8 cellular contexts compared by ENCODE assay signal in genomic region chr1:116574581-116575291, GRCh38. TPM values are rescaled to one million over a fixed set of nuclear protein-coding genes. Genes with fewer than 3 reads are reported as not detected.
DNase-seq lines count a peak whose midpoint lies in the region; ATAC-seq and FAIRE-seq lines count a peak whose summit lies in the region.

No MANE protein-coding gene starts in this region.

- FAIRE-seq in GM19239 (lab: Jason Lieb, UNC), result peak; percentile 90

- no peaks in the 10 kb centered on the region for H3K27me3 ChIP-seq in effector memory CD4-positive, alpha-beta T cell (replicated peaks; ENCODE audit: control insufficient read depth, insufficient read depth, low read length, poor library complexity, severe bottlenecking)
- H3K27me3 ChIP-seq in mesendoderm (ENCODE audit: insufficient read depth, low read length, poor library complexity), result no peaks in the 10 kb centered on the region

- no peak overlapping the region for H4K8ac ChIP-seq in mesendoderm (ENCODE audit: low read depth, low read length)

- H3K4me3 ChIP-seq in effector memory CD4-positive, alpha-beta T cell (ENCODE audit: insufficient read depth, low read depth, low read length, poor library complexity, severe bottlenecking), result no peak overlapping the region
- H3K4me3 ChIP-seq in mesendoderm (ENCODE audit: low read length), result no peak overlapping the region

- DNase-seq in Ammon's horn (ENCODE audit: low spot score) (peak; percentile 89), GM19239 (ENCODE audit: insufficient read length, low spot score) (peak; percentile 55), NCI-H226 (peak; percentile 11), mesendoderm (peak; percentile 66), superior temporal gyrus (ENCODE audit: extremely low spot score) (peak; percentile 94)
- peak; percentile 55 for DNase-seq in activated CD4-positive, alpha-beta T cell treated with anti-CD3 and anti-CD28 coated beads, Interleukin-2, amount 50 U/mL, for 1 hour
- DNase-seq in effector memory CD4-positive, alpha-beta T cell, result peak in 2 of 3 donors; percentile 20 to 37

- H3K4me1 ChIP-seq in effector memory CD4-positive, alpha-beta T cell (ENCODE audit: control insufficient read depth, insufficient read depth, low read length, poor library complexity, severe bottlenecking), result no peaks in the 10 kb centered on the region
- peaks cover 5% of the 10 kb centered on the region for H3K4me1 ChIP-seq in mesendoderm (ENCODE audit: control insufficient read depth, low read depth, low read length)

- no peak overlapping the region for H3K23ac ChIP-seq in mesendoderm (ENCODE audit: low read length)

- no peak overlapping the region for H4K5ac ChIP-seq in mesendoderm (ENCODE audit: low read length)

- no peak for ATAC-seq in HG03097 (IDR thresholded peaks at IDR 0.05; ENCODE audit: low FRiP score, unreplicated experiment)

- WGBS in mesendoderm (ENCODE audit: extremely low coverage, insufficient coverage, low lambda C conversion rate), result no CpG with 5 or more reads among the region's 11 CpGs

- H3K56ac ChIP-seq in mesendoderm (ENCODE audit: low read length), result no peak overlapping the region

- H3K18ac ChIP-seq in mesendoderm (ENCODE audit: low read length), result no peak overlapping the region

- H3K4me2 ChIP-seq in mesendoderm (ENCODE audit: low read length), result no peak overlapping the region

- H2BK5ac ChIP-seq in mesendoderm (ENCODE audit: low read length), result no peak overlapping the region

- no peak overlapping the region for H2AK5ac ChIP-seq in mesendoderm (ENCODE audit: low read length)

- H3K27ac ChIP-seq in effector memory CD4-positive, alpha-beta T cell (ENCODE audit: insufficient read depth, low read length, poor library complexity, severe bottlenecking), result no peak overlapping the region
- H3K27ac ChIP-seq in mesendoderm (ENCODE audit: low read depth, low read length), result no peak overlapping the region

- no peaks in the 10 kb centered on the region for H3K36me3 ChIP-seq in effector memory CD4-positive, alpha-beta T cell (ENCODE audit: control insufficient read depth, insufficient read depth, low read length)
- H3K36me3 ChIP-seq in mesendoderm (ENCODE audit: control insufficient read depth, insufficient read depth, low read length), result no peaks in the 10 kb centered on the region

- H2BK120ac ChIP-seq in mesendoderm (ENCODE audit: low read depth, low read length), result no peak overlapping the region

- no peak overlapping the region for H3K9ac ChIP-seq in mesendoderm (ENCODE audit: low read length)

- H3K4ac ChIP-seq in mesendoderm (ENCODE audit: low read depth, low read length), result no peak overlapping the region

- H2BK15ac ChIP-seq in mesendoderm (replicated peaks; ENCODE audit: low read depth), result no peak overlapping the region

- peaks cover 2% of the 10 kb centered on the region for H3K79me1 ChIP-seq in mesendoderm (ENCODE audit: low read length)

- H3K79me2 ChIP-seq in mesendoderm (ENCODE audit: control insufficient read depth, insufficient read depth, low read length), result no peaks in the 10 kb centered on the region

- no peaks in the 10 kb centered on the region for H3K9me3 ChIP-seq in effector memory CD4-positive, alpha-beta T cell (ENCODE audit: control insufficient read depth, low read length)

RNA-seq across cellular contexts. Expression of gene CD58, which starts 3.9 kb away (rescaled TPM):
- 10.2 TPM for polyA plus RNA-seq in mesendoderm (2013, experiment 1 of 2)
- 9.4 TPM for polyA plus RNA-seq in mesendoderm (2013, experiment 2 of 2)

Comparison
In these comparisons a context has a peak if more than half of its experiments do, and no peak if none do; other contexts are left out.
1. DNase-seq: peak in every context shown above with its lines; median percentile 94 in superior temporal gyrus; 89 in Ammon's horn; 66 in mesendoderm; 55 in GM19239; 55 in activated CD4-positive, alpha-beta T cell treated with anti-CD3 and anti-CD28 coated beads, Interleukin-2, amount 50 U/mL, for 1 hour; 28 in effector memory CD4-positive, alpha-beta T cell; 11 in NCI-H226.